1 cellular context compared by ENCODE assay signal in genomic region chr17:65137076-65137935, GRCh38.
TF ChIP-seq lines count a peak whose summit lies in the region.

TSS of gene RGS9 (plus strand) at chr17:65137370. CDS start at chr17:65137541, 171 bp downstream.

TF ChIP-seq in K562, 482 proteins besides CTCF, POLR2A, EP300 and RAD21 (continued from another document and continues in another):
- TF ChIP-seq, protein P1, sequence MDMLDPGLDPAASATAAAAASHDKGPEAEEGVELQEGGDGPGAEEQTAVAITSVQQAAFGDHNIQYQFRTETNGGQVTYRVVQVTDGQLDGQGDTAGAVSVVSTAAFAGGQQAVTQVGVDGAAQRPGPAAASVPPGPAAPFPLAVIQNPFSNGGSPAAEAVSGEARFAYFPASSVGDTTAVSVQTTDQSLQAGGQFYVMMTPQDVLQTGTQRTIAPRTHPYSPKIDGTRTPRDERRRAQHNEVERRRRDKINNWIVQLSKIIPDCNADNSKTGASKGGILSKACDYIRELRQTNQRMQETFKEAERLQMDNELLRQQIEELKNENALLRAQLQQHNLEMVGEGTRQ (CRISPR knock-in tag; IDR thresholded peaks at IDR 0.05): no peak
- TF ChIP-seq FOXM1 (IDR thresholded peaks at IDR 0.05; ENCODE audit: low read depth) (no peak), FOXM1 (CRISPR knock-in tag; IDR thresholded peaks at IDR 0.05; ENCODE audit: low read depth) (no peak), PML (IDR thresholded peaks at IDR 0.05; ENCODE audit: low read length) (no peak), LARP7 (IDR thresholded peaks at IDR 0.05) (no peak), PTRF (tag; IDR thresholded peaks at IDR 0.05) (no peak), TRIM25 (IDR thresholded peaks at IDR 0.05; ENCODE audit: borderline replicate concordance) (no peak), KLF16 (IDR thresholded peaks at IDR 0.05) (no peak), RUNX1 (IDR thresholded peaks at IDR 0.05; ENCODE audit: low read depth) (no peak), RFX5 (IDR thresholded peaks at IDR 0.05; ENCODE audit: low read depth, low read length) (no peak), COPS2 (conservative IDR thresholded peaks at IDR 0.05) (no peak), CREB1 (IDR thresholded peaks at IDR 0.05) (no peak), CREB1 (CRISPR knock-in tag; IDR thresholded peaks at IDR 0.05) (0 out of 2 replicates have a peak, but pooled peaks have one; percentile 42), TEAD4 (IDR thresholded peaks at IDR 0.05; ENCODE audit: low read length) (no peak), TEAD4 (CRISPR knock-in tag; IDR thresholded peaks at IDR 0.05; ENCODE audit: borderline replicate concordance) (no peak), CBX2 (IDR thresholded peaks at IDR 0.05; ENCODE audit: insufficient read depth, low read length, poor library complexity, severe bottlenecking) (no peak), MCM7 (IDR thresholded peaks at IDR 0.05) (no peak), TEAD2 (tag; IDR thresholded peaks at IDR 0.05) (no peak), FOXK1 (CRISPR knock-in tag; IDR thresholded peaks at IDR 0.05; ENCODE audit: borderline replicate concordance) (no peak), ZNF239 (CRISPR knock-in tag; IDR thresholded peaks at IDR 0.05) (no peak), PTTG1 (tag; IDR thresholded peaks at IDR 0.05; ENCODE audit: low read depth) (no peak), ZNF511 (CRISPR knock-in tag; IDR thresholded peaks at IDR 0.05) (no peak), RBM17 (IDR thresholded peaks at IDR 0.05; ENCODE audit: borderline replicate concordance, low read depth, low read length) (no peak), MXI1 (IDR thresholded peaks at IDR 0.05; ENCODE audit: low read depth, low read length) (no peak), SAFB (IDR thresholded peaks at IDR 0.05; ENCODE audit: borderline replicate concordance, low read depth, low read length) (no peak), GTF2A2 (tag; IDR thresholded peaks at IDR 0.05) (no peak), ZNF253 (CRISPR knock-in tag; conservative IDR thresholded peaks at IDR 0.05) (no peak), KAT7 (CRISPR knock-in tag; IDR thresholded peaks at IDR 0.05; ENCODE audit: borderline replicate concordance) (0 out of 2 replicates have a peak, but pooled peaks have one; percentile 37), ZNF785 (CRISPR knock-in tag; IDR thresholded peaks at IDR 0.05) (no peak), NONO (IDR thresholded peaks at IDR 0.05; ENCODE audit: low read depth in 2 of 2, low read length in 1 of 2) (peak in 1 of 2 experiments; percentile 67; a peak in 1 of 4 replicates), DNMT1 (IDR thresholded peaks at IDR 0.05) (no peak), CEBPB (tag; IDR thresholded peaks at IDR 0.05) (no peak), KDM2B (CRISPR knock-in tag; IDR thresholded peaks at IDR 0.05) (no peak), SAP30 (IDR thresholded peaks at IDR 0.05; ENCODE audit: borderline replicate concordance, insufficient read depth, low read depth, low read length, poor library complexity, severe bottlenecking) (no peak), ZNF212 (CRISPR knock-in tag; IDR thresholded peaks at IDR 0.05) (no peak), FOS (IDR thresholded peaks at IDR 0.05; ENCODE audit: extremely low read depth, insufficient read length) (no peak), ZNF780A (CRISPR knock-in tag; IDR thresholded peaks at IDR 0.05) (no peak), ESRRB (CRISPR knock-in tag; IDR thresholded peaks at IDR 0.05; ENCODE audit: borderline replicate concordance) (no peak), SMARCA4 (IDR thresholded peaks at IDR 0.05) (peak; percentile 67; the same call in 1 of the 2 replicates), RB1 (IDR thresholded peaks at IDR 0.05; ENCODE audit: low read depth) (peak; percentile 89), KLF13 (tag; IDR thresholded peaks at IDR 0.05; ENCODE audit: borderline replicate concordance, low read depth) (no peak), MAFK (IDR thresholded peaks at IDR 0.05; ENCODE audit: low read length) (no peak), ZNF668 (CRISPR knock-in tag; IDR thresholded peaks at IDR 0.05) (no peak), HNRNPUL1 (IDR thresholded peaks at IDR 0.05; ENCODE audit: low read length) (no peak), XRCC3 (IDR thresholded peaks at IDR 0.05) (no peak), CREB5 (CRISPR knock-in tag; IDR thresholded peaks at IDR 0.05) (no peak), SP1 (CRISPR knock-in tag; IDR thresholded peaks at IDR 0.05) (no peak), HEY1 (CRISPR knock-in tag; IDR thresholded peaks at IDR 0.05; ENCODE audit: borderline replicate concordance) (no peak), DEAF1 (CRISPR knock-in tag; IDR thresholded peaks at IDR 0.05) (peak; percentile 70), POLR2H (tag; IDR thresholded peaks at IDR 0.05; ENCODE audit: low read depth) (no peak), BRCA1 (IDR thresholded peaks at IDR 0.05) (no peak), BRCA1 (CRISPR knock-in tag; IDR thresholded peaks at IDR 0.05) (no peak), NFIX (CRISPR knock-in tag; IDR thresholded peaks at IDR 0.05; ENCODE audit: low read depth) (no peak), RFX1 (IDR thresholded peaks at IDR 0.05) (no peak), HDAC3 (IDR thresholded peaks at IDR 0.05; ENCODE audit: borderline replicate concordance, partially characterized antibody) (no peak), SLC30A9 (CRISPR knock-in tag; IDR thresholded peaks at IDR 0.05) (no peak), MCM3 (IDR thresholded peaks at IDR 0.05) (no peak), ZEB2 (IDR thresholded peaks at IDR 0.05) (0 out of 2 replicates have a peak, but pooled peaks have one; percentile 26), MEF2D (tag; conservative IDR thresholded peaks at IDR 0.05; ENCODE audit: low read depth) (no peak), ZNF3 (CRISPR knock-in tag; IDR thresholded peaks at IDR 0.05) (no peak), RAD51 (IDR thresholded peaks at IDR 0.05; ENCODE audit: borderline replicate concordance, low read depth) (no peak), ETV1 (tag; conservative IDR thresholded peaks at IDR 0.05; ENCODE audit: low read depth) (no peak), TGIF2 (CRISPR knock-in tag; IDR thresholded peaks at IDR 0.05) (no peak), ZNF197 (CRISPR knock-in tag; IDR thresholded peaks at IDR 0.05; ENCODE audit: low read depth) (no peak)
- TF ChIP-seq, protein P2, sequence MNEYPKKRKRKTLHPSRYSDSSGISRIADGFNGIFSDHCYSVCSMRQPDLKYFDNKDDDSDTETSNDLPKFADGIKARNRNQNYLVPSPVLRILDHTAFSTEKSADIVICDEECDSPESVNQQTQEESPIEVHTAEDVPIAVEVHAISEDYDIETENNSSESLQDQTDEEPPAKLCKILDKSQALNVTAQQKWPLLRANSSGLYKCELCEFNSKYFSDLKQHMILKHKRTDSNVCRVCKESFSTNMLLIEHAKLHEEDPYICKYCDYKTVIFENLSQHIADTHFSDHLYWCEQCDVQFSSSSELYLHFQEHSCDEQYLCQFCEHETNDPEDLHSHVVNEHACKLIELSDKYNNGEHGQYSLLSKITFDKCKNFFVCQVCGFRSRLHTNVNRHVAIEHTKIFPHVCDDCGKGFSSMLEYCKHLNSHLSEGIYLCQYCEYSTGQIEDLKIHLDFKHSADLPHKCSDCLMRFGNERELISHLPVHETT (CRISPR knock-in tag; conservative IDR thresholded peaks at IDR 0.05 in 1 of 2, IDR thresholded peaks at IDR 0.05 in 1 of 2): no peak
- TF ChIP-seq, protein P3, sequence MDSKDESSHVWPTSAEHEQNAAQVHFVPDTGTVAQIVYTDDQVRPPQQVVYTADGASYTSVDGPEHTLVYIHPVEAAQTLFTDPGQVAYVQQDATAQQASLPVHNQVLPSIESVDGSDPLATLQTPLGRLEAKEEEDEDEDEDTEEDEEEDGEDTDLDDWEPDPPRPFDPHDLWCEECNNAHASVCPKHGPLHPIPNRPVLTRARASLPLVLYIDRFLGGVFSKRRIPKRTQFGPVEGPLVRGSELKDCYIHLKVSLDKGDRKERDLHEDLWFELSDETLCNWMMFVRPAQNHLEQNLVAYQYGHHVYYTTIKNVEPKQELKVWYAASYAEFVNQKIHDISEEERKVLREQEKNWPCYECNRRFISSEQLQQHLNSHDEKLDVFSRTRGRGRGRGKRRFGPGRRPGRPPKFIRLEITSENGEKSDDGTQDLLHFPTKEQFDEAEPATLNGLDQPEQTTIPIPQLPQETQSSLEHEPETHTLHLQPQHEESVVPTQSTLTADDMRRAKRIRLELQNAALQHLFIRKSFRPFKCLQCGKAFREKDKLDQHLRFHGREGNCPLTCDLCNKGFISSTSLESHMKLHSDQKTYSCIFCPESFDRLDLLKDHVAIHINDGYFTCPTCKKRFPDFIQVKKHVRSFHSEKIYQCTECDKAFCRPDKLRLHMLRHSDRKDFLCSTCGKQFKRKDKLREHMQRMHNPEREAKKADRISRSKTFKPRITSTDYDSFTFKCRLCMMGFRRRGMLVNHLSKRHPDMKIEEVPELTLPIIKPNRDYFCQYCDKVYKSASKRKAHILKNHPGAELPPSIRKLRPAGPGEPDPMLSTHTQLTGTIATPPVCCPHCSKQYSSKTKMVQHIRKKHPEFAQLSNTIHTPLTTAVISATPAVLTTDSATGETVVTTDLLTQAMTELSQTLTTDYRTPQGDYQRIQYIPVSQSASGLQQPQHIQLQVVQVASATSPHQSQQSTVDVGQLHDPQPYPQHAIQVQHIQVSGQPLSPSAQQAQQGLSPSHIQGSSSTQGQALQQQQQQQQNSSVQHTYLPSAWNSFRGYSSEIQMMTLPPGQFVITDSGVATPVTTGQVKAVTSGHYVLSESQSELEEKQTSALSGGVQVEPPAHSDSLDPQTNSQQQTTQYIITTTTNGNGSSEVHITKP (IDR thresholded peaks at IDR 0.05; ENCODE audit: partially characterized antibody): no peak
- TF ChIP-seq, protein P4, sequence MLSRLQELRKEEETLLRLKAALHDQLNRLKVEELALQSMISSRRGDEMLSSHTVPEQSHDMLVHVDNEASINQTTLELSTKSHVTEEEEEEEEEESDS (CRISPR knock-in tag; IDR thresholded peaks at IDR 0.05): no peak
- TF ChIP-seq, protein P5, sequence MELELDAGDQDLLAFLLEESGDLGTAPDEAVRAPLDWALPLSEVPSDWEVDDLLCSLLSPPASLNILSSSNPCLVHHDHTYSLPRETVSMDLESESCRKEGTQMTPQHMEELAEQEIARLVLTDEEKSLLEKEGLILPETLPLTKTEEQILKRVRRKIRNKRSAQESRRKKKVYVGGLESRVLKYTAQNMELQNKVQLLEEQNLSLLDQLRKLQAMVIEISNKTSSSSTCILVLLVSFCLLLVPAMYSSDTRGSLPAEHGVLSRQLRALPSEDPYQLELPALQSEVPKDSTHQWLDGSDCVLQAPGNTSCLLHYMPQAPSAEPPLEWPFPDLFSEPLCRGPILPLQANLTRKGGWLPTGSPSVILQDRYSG (tag; conservative IDR thresholded peaks at IDR 0.05; ENCODE audit: low read depth): no peak
- TF ChIP-seq, protein P6, sequence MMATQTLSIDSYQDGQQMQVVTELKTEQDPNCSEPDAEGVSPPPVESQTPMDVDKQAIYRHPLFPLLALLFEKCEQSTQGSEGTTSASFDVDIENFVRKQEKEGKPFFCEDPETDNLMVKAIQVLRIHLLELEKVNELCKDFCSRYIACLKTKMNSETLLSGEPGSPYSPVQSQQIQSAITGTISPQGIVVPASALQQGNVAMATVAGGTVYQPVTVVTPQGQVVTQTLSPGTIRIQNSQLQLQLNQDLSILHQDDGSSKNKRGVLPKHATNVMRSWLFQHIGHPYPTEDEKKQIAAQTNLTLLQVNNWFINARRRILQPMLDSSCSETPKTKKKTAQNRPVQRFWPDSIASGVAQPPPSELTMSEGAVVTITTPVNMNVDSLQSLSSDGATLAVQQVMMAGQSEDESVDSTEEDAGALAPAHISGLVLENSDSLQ (IDR thresholded peaks at IDR 0.05): peak; percentile 50
